1 cellular context compared by ENCODE assay signal in the genomic region with DNA sequence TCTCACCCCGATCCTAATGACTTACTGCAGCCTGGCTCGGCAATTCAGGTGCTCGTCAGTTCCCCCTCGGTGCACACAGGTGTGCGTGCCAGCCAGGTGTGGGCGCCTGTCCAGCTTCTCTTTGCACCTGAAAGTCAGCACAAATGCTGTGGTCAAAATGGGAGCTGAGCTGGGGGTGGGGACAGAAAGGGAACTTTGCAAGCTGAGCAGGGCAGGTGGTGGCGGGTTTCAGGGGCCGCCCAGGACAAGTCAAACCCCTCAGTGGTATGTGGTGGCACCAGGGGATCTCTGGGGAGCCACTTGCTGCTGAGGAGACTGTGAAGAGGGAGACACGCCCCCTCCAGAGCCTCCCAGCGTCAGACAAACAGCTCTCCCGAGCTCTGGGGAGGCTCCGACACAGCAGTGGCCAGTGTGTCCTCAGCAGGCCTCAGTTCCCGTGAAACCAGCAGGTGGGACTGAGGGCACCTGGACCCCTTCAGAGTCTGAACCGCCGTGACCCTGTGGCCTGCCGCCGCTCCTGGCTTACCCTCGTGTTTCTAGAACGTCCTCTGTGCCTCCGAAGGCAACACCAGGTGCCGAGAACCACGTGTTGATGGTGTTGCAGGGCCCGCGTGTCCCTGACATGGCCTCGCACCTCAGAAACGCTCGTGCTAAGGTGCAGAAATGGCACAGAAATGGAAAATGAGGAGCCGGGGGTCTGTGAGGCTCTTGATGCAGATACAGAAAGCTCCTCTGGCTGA.
TF ChIP-seq lines count a peak whose summit lies in the region.

No MANE protein-coding gene starts in this region.

TF ChIP-seq in HepG2, 621 proteins besides CTCF, POLR2A, EP300 and RAD21 (continued from another document):
- 0 out of 2 replicates have a peak, but pooled peaks have one; percentile 31 for TF ChIP-seq ZNF687 (CRISPR knock-in tag; IDR thresholded peaks at IDR 0.05)
- 0 out of 2 replicates have a peak, but pooled peaks have one; percentile 31 for TF ChIP-seq NFKB2 (CRISPR knock-in tag; IDR thresholded peaks at IDR 0.05; ENCODE audit: borderline replicate concordance)
- TF ChIP-seq ZBTB44 (CRISPR knock-in tag; IDR thresholded peaks at IDR 0.05) = no peak
- 0 out of 2 replicates have a peak, but pooled peaks have one; percentile 33 for TF ChIP-seq MAX (IDR thresholded peaks at IDR 0.05)
- 0 out of 2 replicates have a peak, but pooled peaks have one; percentile 10 for TF ChIP-seq MNT (IDR thresholded peaks at IDR 0.05)
- TF ChIP-seq HHEX (CRISPR knock-in tag; IDR thresholded peaks at IDR 0.05) = no peak
